ENCODE assay signal across 20 cellular contexts in the genomic region with DNA sequence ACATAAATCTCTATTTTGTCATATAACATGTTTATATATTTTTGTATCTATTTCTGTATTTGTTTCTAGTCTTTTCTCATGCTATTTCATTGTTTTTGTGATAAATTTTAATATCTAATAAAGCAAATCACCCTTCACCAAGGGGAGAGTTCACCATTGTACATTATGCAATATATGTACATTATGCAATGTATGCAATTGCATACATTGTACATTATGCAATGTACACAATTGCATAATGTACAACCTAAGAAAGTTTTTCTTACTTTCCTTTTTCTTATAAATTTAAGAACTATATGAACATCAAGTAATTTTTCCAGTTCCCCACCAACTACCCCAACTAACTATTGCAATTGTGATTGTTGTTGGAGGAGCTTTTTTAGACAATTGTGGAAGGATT. TPM values are rescaled to one million over a fixed set of nuclear protein-coding genes. Genes with fewer than 3 reads are reported as not detected.
"Had no signal": no experiment of that assay in that cellular context is flagged by ENCODE, and none has a peak within 500 bp of the region (broad histone marks: within the 10 kb centered on the region; RNA-seq: fewer than 3 reads in every experiment).

No MANE protein-coding gene starts in this region.

- H3K4me3 Mint-ChIP-seq: naive B cell, nephron progenitor cell had no signal

- H3K27ac ChIP-seq: colonic mucosa, foreskin keratinocyte, stomach had no signal

- H3K4me1 ChIP-seq: colonic mucosa, foreskin keratinocyte, stomach had no signal

- H3K36me3 Mint-ChIP-seq: naive B cell had no signal

- H3K9me3 ChIP-seq: colonic mucosa, stomach had no signal

- ATAC-seq: foreskin keratinocyte, left colon, left ventricle myocardium superior had no signal

- H3K4me1 Mint-ChIP-seq: naive B cell, nephron progenitor cell had no signal

- H3K27me3 ChIP-seq: colonic mucosa, foreskin keratinocyte, stomach had no signal

- H3K4me3 ChIP-seq: colonic mucosa, lung, stomach had no signal

- H3K27ac Mint-ChIP-seq: naive B cell, nephron progenitor cell had no signal

- DNase-seq: colonic mucosa; dermis blood vessel endothelial cell; erythroblast; foreskin keratinocyte; hippocampal formation; left colon; left ventricle myocardium superior; mesendoderm; naive B cell; nephron progenitor cell; posterior cingulate gyrus; small intestine; stimulated activated CD4-positive, alpha-beta T cell treated with anti-CD3 and anti-CD28 coated beads, Interleukin-12 subunit alpha, Interleukin-12 subunit beta, amount 100 ng/mL, for 4 hours; stimulated activated naive CD4-positive, alpha-beta T cell; stomach; substantia nigra; trophoblast cell had no signal

- H3K36me3 ChIP-seq: colonic mucosa, stomach had no signal

RNA-seq across cellular contexts. Expression of a gene that starts 44.1 kb away (rescaled TPM):
- total RNA-seq: dermis blood vessel endothelial cell, left colon, pulmonary artery endothelial cell had no signal

RNA-seq across cellular contexts. Expression of a gene that starts 50.7 kb away (rescaled TPM):
- total RNA-seq: left ventricle myocardium superior, osteoblast, pulmonary artery endothelial cell had no signal
